Comparison of ENCODE assay signal across 10 cellular contexts in the genomic region with DNA sequence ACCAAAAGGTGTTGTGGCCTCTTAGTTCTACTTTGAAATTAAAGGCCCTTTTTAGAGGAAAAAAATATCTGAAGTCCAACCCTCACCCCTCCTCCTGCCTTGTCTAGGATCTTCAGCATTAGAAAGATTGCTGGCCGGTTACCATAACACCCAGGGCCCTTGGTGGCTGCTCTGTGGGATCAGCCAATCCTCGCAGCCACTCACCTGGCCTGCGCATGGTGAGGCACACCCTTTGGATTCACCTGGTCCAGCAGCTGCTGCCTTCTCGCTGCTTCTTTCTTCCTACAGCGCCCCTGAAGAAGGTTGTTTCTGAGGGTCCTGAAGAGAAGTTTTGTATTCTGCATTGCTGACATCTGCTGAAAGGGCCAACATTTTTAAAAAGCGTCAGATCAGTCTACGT. TPM values are rescaled to one million over a fixed set of nuclear protein-coding genes. Genes with fewer than 3 reads are reported as not detected.
"Had no signal": no experiment of that assay in that cellular context is flagged by ENCODE, and none has a peak within 500 bp of the region (broad histone marks: within the 10 kb centered on the region; RNA-seq: fewer than 3 reads in every experiment).

No MANE protein-coding gene starts in this region.

- ATAC-seq: Right ventricle myocardium inferior had no signal

- H3K4me3 Mint-ChIP-seq: T-helper 17 cell; T-helper 2 cell treated with Interferon-gamma antibody and Interleukin-4, amounts not matched to agents 5 μg/mL and 100 μg/mL, for 36 hours had no signal

- H3K9me3 Mint-ChIP-seq: T-helper 2 cell treated with Interferon-gamma antibody and Interleukin-4, amounts not matched to agents 5 μg/mL and 100 μg/mL, for 36 hours had no signal

- H3K27ac Mint-ChIP-seq: T-helper 17 cell; T-helper 2 cell treated with Interferon-gamma antibody and Interleukin-4, amounts not matched to agents 5 μg/mL and 100 μg/mL, for 36 hours had no signal

RNA-seq across cellular contexts. Expression of a gene that starts 25.2 kb away (rescaled TPM):
- total RNA-seq: HT-29, LHCN-M2, MCF 10A, PC-9, Peyer's patch, Right ventricle myocardium inferior, RPMI7951, SJCRH30 had no signal

RNA-seq across cellular contexts. Expression of a gene that starts 50.7 kb away (rescaled TPM):
- total RNA-seq: HT-29, LHCN-M2, MCF 10A, PC-9, Peyer's patch, RPMI7951, SJCRH30, T-helper 17 cell had no signal
